In genomic region chr4:16253127-16253960, GRCh38 we compare ENCODE assay signal across 15 cellular contexts. TPM values are rescaled to one million over a fixed set of nuclear protein-coding genes. Genes with fewer than 3 reads are reported as not detected.
A peak's percentile ranks its signal among the peaks of the same experiment; 100 is the strongest.
DNase-seq lines count a peak whose midpoint lies in the region; ATAC-seq and TF ChIP-seq lines count a peak whose summit lies in the region.
"Had no signal": no experiment of that assay in that cellular context is flagged by ENCODE, and none has a peak within 500 bp of the region (broad histone marks: within the 10 kb centered on the region; RNA-seq: fewer than 3 reads in every experiment).

No MANE protein-coding gene starts in this region.

- peaks cover 7% of the 10 kb centered on the region for H3K4me1 Mint-ChIP-seq in neural progenitor cell

- H2AFZ ChIP-seq in neural progenitor cell (replicated peaks) = no peak overlapping the region

- no peaks in the 10 kb centered on the region for H3K79me2 ChIP-seq in neural progenitor cell (ENCODE audit: low read depth)

- no peaks in the 10 kb centered on the region for H3F3A ChIP-seq in neural progenitor cell (ENCODE audit: low read depth)

- H3K27ac ChIP-seq in neural progenitor cell = no peak overlapping the region
- H3K27ac ChIP-seq: coronary artery, vagina had no signal

- no peaks in the 10 kb centered on the region for H3K9me3 ChIP-seq in neural progenitor cell (ENCODE audit: low read depth)
- H3K9me3 ChIP-seq: mucosa of descending colon, vagina had no signal

- no peak for ATAC-seq in GM19351 (IDR thresholded peaks at IDR 0.05; ENCODE audit: unreplicated experiment)
- no peak for ATAC-seq in HG02798 (IDR thresholded peaks at IDR 0.05; ENCODE audit: poor library complexity, unreplicated experiment)
- ATAC-seq: activated T-helper 17 cell treated with anti-CD3 and anti-CD28 coated beads, Interleukin-2, amount 50 U/mL, for 72 hours; mucosa of descending colon had no signal

- peaks cover 3% of the 10 kb centered on the region for H3K27me3 Mint-ChIP-seq in neural progenitor cell (ENCODE audit: insufficient read depth, low read depth)
- H3K27me3 Mint-ChIP-seq: activated T-helper 17 cell treated with anti-CD3 and anti-CD28 coated beads, Interleukin-2, amount 50 U/mL, for 72 hours had no signal

- no peaks in the 10 kb centered on the region for H3K9me3 Mint-ChIP-seq in neural progenitor cell
- H3K9me3 Mint-ChIP-seq: activated T-helper 17 cell treated with anti-CD3 and anti-CD28 coated beads, Interleukin-2, amount 50 U/mL, for 72 hours had no signal

- 61 to 78% methylated on average over 2 of the region's 2 CpGs for WGBS in lower leg skin, 2 donors

- H4K20me1 ChIP-seq in neural progenitor cell (ENCODE audit: low read depth) = no peaks in the 10 kb centered on the region

- no peak for TF ChIP-seq CTCF in choroid plexus epithelial cell (conservative IDR thresholded peaks at IDR 0.05; ENCODE audit: low read depth, low read length)
- TF ChIP-seq CTCF in neural progenitor cell (IDR thresholded peaks at IDR 0.05) = no peak
- TF ChIP-seq CTCF in lower leg skin (IDR thresholded peaks at IDR 0.05) = no peak

- no peak overlapping the region for H3K4me3 ChIP-seq in choroid plexus epithelial cell (ENCODE audit: low read depth, low read length)
- H3K4me3 ChIP-seq in neural progenitor cell = no peak overlapping the region
- H3K4me3 ChIP-seq in lower leg skin (ENCODE audit: low read depth, poor library complexity, severe bottlenecking) = no peak overlapping the region
- H3K4me3 ChIP-seq: coronary artery, mucosa of descending colon, vagina had no signal

- H3K27ac Mint-ChIP-seq in neural progenitor cell = peak overlapping the region; percentile 5
- H3K27ac Mint-ChIP-seq: activated T-helper 17 cell treated with anti-CD3 and anti-CD28 coated beads, Interleukin-2, amount 50 U/mL, for 72 hours had no signal

- no peaks in the 10 kb centered on the region for H3K4me1 ChIP-seq in neural progenitor cell
- H3K4me1 ChIP-seq: vagina had no signal

- H3K27me3 ChIP-seq in neural progenitor cell = no peaks in the 10 kb centered on the region
- H3K27me3 ChIP-seq: vagina had no signal

- intact Hi-C loops in lower leg skin (cut with DNase I; ENCODE audit: low total_unique reads) = no loop called here

- no peaks in the 10 kb centered on the region for H3K36me3 ChIP-seq in neural progenitor cell

- no peak overlapping the region for H3K4me3 Mint-ChIP-seq in neural progenitor cell
- H3K4me3 Mint-ChIP-seq: activated T-helper 17 cell treated with anti-CD3 and anti-CD28 coated beads, Interleukin-2, amount 50 U/mL, for 72 hours had no signal

- peak; percentile 32 for DNase-seq in COLO829 (ENCODE audit: low spot score)
- DNase-seq in M059J (ENCODE audit: low read depth) = peak; percentile 89
- peak; percentile 80 for DNase-seq in choroid plexus epithelial cell (ENCODE audit: low read depth)
- no peak for DNase-seq in neural progenitor cell (ENCODE audit: low spot score)
- no peak for DNase-seq in lower leg skin (ENCODE audit: low spot score in 2 of 2)
- no peak for DNase-seq in Kasumi-1 (lab: John Stamatoyannopoulos, UW)
- DNase-seq: activated CD4-positive, alpha-beta T cell treated with anti-CD3 and anti-CD28 coated beads for 48 hours; hypothalamus; mucosa of descending colon; NCI-H524 treated with DMSO at 0.1 percent for 48 hours had no signal

- H3K36me3 Mint-ChIP-seq in neural progenitor cell = peaks cover 48% of the 10 kb centered on the region

- no peak for TF ChIP-seq POLR2A in lower leg skin (IDR thresholded peaks at IDR 0.05)

- H3K4me2 ChIP-seq in neural progenitor cell = no peak overlapping the region

- no peak overlapping the region for H3K9ac ChIP-seq in neural progenitor cell

RNA-seq across cellular contexts. Expression of gene TAPT1, which starts 27.1 kb away (rescaled TPM):
- total RNA-seq in M059J (2014; rRNA removed; shearing (Covaris generic)) = 17.1 and 18.5 TPM in 2 replicates
- total RNA-seq in neural progenitor cell (ENCODE audit: low replicate concordance) (16.4 and 18.9 TPM in 2 replicates), lower leg skin (10 to 100 TPM; 10.5 to 31.0 (median 18.7) TPM)

Comparison
In these comparisons a context has a peak if more than half of its experiments do, and no peak if none do; other contexts are left out.
1. DNase-seq: peak in COLO829 (single experiment), M059J (single experiment) and choroid plexus epithelial cell (single experiment); none in neural progenitor cell (single experiment), lower leg skin (0 of 2) and Kasumi-1 (0 of 2).